In genomic region chr11:70002433-70002832, GRCh38 we compare ENCODE assay signal across 17 cellular contexts.
A peak's percentile ranks its signal among the peaks of the same experiment; 100 is the strongest.
DNase-seq lines count a peak whose midpoint lies in the region; ATAC-seq and TF ChIP-seq lines count a peak whose summit lies in the region.
"Had no signal": no experiment of that assay in that cellular context is flagged by ENCODE, and none has a peak within 500 bp of the region (broad histone marks: within the 10 kb centered on the region; RNA-seq: fewer than 3 reads in every experiment).

No MANE protein-coding gene starts in this region.

- peak; percentile 95 for ATAC-seq in activated CD8-positive, alpha-beta T cell treated with anti-CD3 and anti-CD28 coated beads for 36 hours
- no peak for ATAC-seq in GM21825 (IDR thresholded peaks at IDR 0.05; ENCODE audit: unreplicated experiment)
- ATAC-seq: lower lobe of right lung, sciatic nerve had no signal

- H3K9me3 Mint-ChIP-seq in activated CD4-positive, alpha-beta T cell treated with anti-CD3 and anti-CD28 coated beads, Interleukin-2, amount 10 ng/mL, durations not matched to agents 7 days and 5 days = no peaks in the 10 kb centered on the region
- H3K9me3 Mint-ChIP-seq in activated CD8-positive, alpha-beta T cell treated with anti-CD3 and anti-CD28 coated beads for 36 hours = no peaks in the 10 kb centered on the region
- H3K9me3 Mint-ChIP-seq: neural crest cell had no signal

- no peaks in the 10 kb centered on the region for H3K36me3 Mint-ChIP-seq in activated CD4-positive, alpha-beta T cell treated with anti-CD3 and anti-CD28 coated beads, Interleukin-2, amount 10 ng/mL, durations not matched to agents 7 days and 5 days (ENCODE audit: low read depth)
- no peaks in the 10 kb centered on the region for H3K36me3 Mint-ChIP-seq in activated CD8-positive, alpha-beta T cell treated with anti-CD3 and anti-CD28 coated beads for 36 hours (ENCODE audit: low read depth)

- CTCF ChIA-PET in activated CD4-positive, alpha-beta T cell treated with anti-CD3 and anti-CD28 coated beads, Interleukin-2, amount 10 ng/mL, durations not matched to agents 7 days and 5 days (lab: Charles Lee) = interaction anchor here (0.6 to 1.3 kb wide), 2 partner anchors 35 to 45 kb away, joined by 3 to 4 read pairs; no protein-coding TSS in a partner anchor
- CTCF ChIA-PET in activated CD8-positive, alpha-beta T cell treated with anti-CD3 and anti-CD28 coated beads for 36 hours (lab: Charles Lee) = no interaction called here

- H3K4me1 Mint-ChIP-seq in activated CD4-positive, alpha-beta T cell treated with anti-CD3 and anti-CD28 coated beads, Interleukin-2, amount 10 ng/mL, durations not matched to agents 7 days and 5 days = peaks cover 3% of the 10 kb centered on the region
- no peaks in the 10 kb centered on the region for H3K4me1 Mint-ChIP-seq in activated CD8-positive, alpha-beta T cell treated with anti-CD3 and anti-CD28 coated beads for 36 hours (ENCODE audit: low read depth)
- H3K4me1 Mint-ChIP-seq: neural crest cell had no signal

- H3K9me3 ChIP-seq in KOPT-K1 (ENCODE audit: insufficient read depth, low read length, poor library complexity, severe bottlenecking) = no peaks in the 10 kb centered on the region
- H3K9me3 ChIP-seq: lower lobe of right lung had no signal

- peaks cover 3% of the 10 kb centered on the region for H3K27me3 Mint-ChIP-seq in activated CD4-positive, alpha-beta T cell treated with anti-CD3 and anti-CD28 coated beads, Interleukin-2, amount 10 ng/mL, durations not matched to agents 7 days and 5 days
- peaks cover 7% of the 10 kb centered on the region for H3K27me3 Mint-ChIP-seq in activated CD8-positive, alpha-beta T cell treated with anti-CD3 and anti-CD28 coated beads for 36 hours

- peak overlapping the region; percentile 7 for H3K27ac ChIP-seq in KOPT-K1 (ENCODE audit: low read depth, low read length, poor library complexity, severe bottlenecking)
- H3K27ac ChIP-seq: lower lobe of right lung had no signal

- POLR2A ChIA-PET in activated CD4-positive, alpha-beta T cell treated with anti-CD3 and anti-CD28 coated beads, Interleukin-2, amount 10 ng/mL, durations not matched to agents 7 days and 5 days (lab: Charles Lee) = no interaction called here
- POLR2A ChIA-PET in activated CD8-positive, alpha-beta T cell treated with anti-CD3 and anti-CD28 coated beads for 36 hours (lab: Charles Lee) = no interaction called here

- intact Hi-C loops in activated CD8-positive, alpha-beta T cell treated with anti-CD3 and anti-CD28 coated beads for 36 hours (cut with micrococcal nuclease) = no loop called here

- no peak overlapping the region for H3K27ac Mint-ChIP-seq in activated CD4-positive, alpha-beta T cell treated with anti-CD3 and anti-CD28 coated beads, Interleukin-2, amount 10 ng/mL, durations not matched to agents 7 days and 5 days
- no peak overlapping the region for H3K27ac Mint-ChIP-seq in activated CD8-positive, alpha-beta T cell treated with anti-CD3 and anti-CD28 coated beads for 36 hours

- H3K36me3 ChIP-seq in KOPT-K1 (ENCODE audit: insufficient read depth, low read length) = no peaks in the 10 kb centered on the region
- H3K36me3 ChIP-seq: lower lobe of right lung had no signal

- H3K4me3 Mint-ChIP-seq in activated CD4-positive, alpha-beta T cell treated with anti-CD3 and anti-CD28 coated beads, Interleukin-2, amount 10 ng/mL, durations not matched to agents 7 days and 5 days = no peak overlapping the region
- H3K4me3 Mint-ChIP-seq in activated CD8-positive, alpha-beta T cell treated with anti-CD3 and anti-CD28 coated beads for 36 hours = no peak overlapping the region
- H3K4me3 Mint-ChIP-seq: neural crest cell had no signal

- DNase-seq in activated CD4-positive, alpha-beta T cell treated with anti-CD3 and anti-CD28 coated beads, Interleukin-2, amount 10 ng/mL, durations not matched to agents 7 days and 5 days = peak; percentile 16
- DNase-seq in activated CD4-positive, alpha-beta T cell treated with anti-CD3 and anti-CD28 coated beads for 4 hours = no peak
- peak; percentile 69 for DNase-seq in activated CD8-positive, alpha-beta T cell treated with anti-CD3 and anti-CD28 coated beads for 36 hours
- peak; percentile 17 to 35 for DNase-seq in stimulated activated CD4-positive, alpha-beta T cell treated with anti-CD3 and anti-CD28 coated beads, Interleukin-2, amount 100 ng/mL, for 48 hours
- DNase-seq in NCI-H774 (lab: John Stamatoyannopoulos, UW) (no peak), GM19240 (ENCODE audit: insufficient read length, low spot score) (no peak)
- DNase-seq: activated effector memory CD4-positive, alpha-beta T cell treated with anti-CD3 and anti-CD28 coated beads, Interleukin-2, amount 50 U/mL, for 16 hours; Calu3; foreskin fibroblast; H7; lower lobe of right lung; NCI-H82; SHP77 had no signal

- no peak for TF ChIP-seq CTCF in activated CD8-positive, alpha-beta T cell treated with anti-CD3 and anti-CD28 coated beads for 36 hours (IDR thresholded peaks at IDR 0.05)

Comparison
In these comparisons a context has a peak if more than half of its experiments do, and no peak if none do; other contexts are left out.
1. DNase-seq: peak in activated CD4-positive, alpha-beta T cell treated with anti-CD3 and anti-CD28 coated beads, Interleukin-2, amount 10 ng/mL, durations not matched to agents 7 days and 5 days (single experiment), activated CD8-positive, alpha-beta T cell treated with anti-CD3 and anti-CD28 coated beads for 36 hours (single experiment) and stimulated activated CD4-positive, alpha-beta T cell treated with anti-CD3 and anti-CD28 coated beads, Interleukin-2, amount 100 ng/mL, for 48 hours (2 of 2); none in activated CD4-positive, alpha-beta T cell treated with anti-CD3 and anti-CD28 coated beads for 4 hours (0 of 2), NCI-H774 (single experiment) and GM19240 (single experiment).